35 cellular contexts compared by ENCODE assay signal in genomic region chrX:108453841-108454240, GRCh38. TPM values are rescaled to one million over a fixed set of nuclear protein-coding genes. Genes with fewer than 3 reads are reported as not detected.
"Had no signal": no experiment of that assay in that cellular context is flagged by ENCODE, and none has a peak within 500 bp of the region (broad histone marks: within the 10 kb centered on the region; RNA-seq: fewer than 3 reads in every experiment).

No MANE protein-coding gene starts in this region.

- H3K36me3 ChIP-seq: adrenal gland, breast epithelium, WERI-Rb-1 had no signal

- DNase-seq: activated CD4-positive, alpha-beta memory T cell treated with anti-CD3 and anti-CD28 coated beads, Interleukin-2, amount 10 ng/mL, durations not matched to agents 7 days and 5 days; activated CD4-positive, alpha-beta T cell treated with anti-CD3 and anti-CD28 coated beads for 1 hour; activated CD4-positive, alpha-beta T cell treated with anti-CD3 and anti-CD28 coated beads for 36 hours; activated CD4-positive, alpha-beta T cell treated with anti-CD3 and anti-CD28 coated beads for 48 hours; activated CD4-positive, alpha-beta T cell treated with anti-CD3 and anti-CD28 coated beads, Interleukin-2, amount 10 ng/mL, durations not matched to agents 7 days and 5 days; activated CD4-positive, alpha-beta T cell treated with anti-CD3 and anti-CD28 coated beads, Interleukin-2, amount 50 U/mL, for 48 hours; activated CD4-positive, CD25-positive, alpha-beta regulatory T cell; activated CD8-positive, alpha-beta memory T cell treated with anti-CD3 and anti-CD28 coated beads for 24 hours; activated CD8-positive, alpha-beta memory T cell treated with anti-CD3 and anti-CD28 coated beads, Interleukin-2, amount 10 ng/mL, durations not matched to agents 7 days and 5 days; activated CD8-positive, alpha-beta memory T cell treated with anti-CD3 and anti-CD28 coated beads, Interleukin-2, amount 50 U/mL, for 48 hours; activated CD8-positive, alpha-beta T cell treated with anti-CD3 and anti-CD28 coated beads, Interleukin-2, amount 10 ng/mL, durations not matched to agents 7 days and 5 days; activated effector memory CD4-positive, alpha-beta T cell treated with Interleukin-2 at 50 U/mL for 16 hours; activated gamma-delta T cell; activated naive CD4-positive, alpha-beta T cell treated with anti-CD3 and anti-CD28 coated beads, Interleukin-2, amount 10 ng/mL, durations not matched to agents 7 days and 5 days; activated naive CD4-positive, alpha-beta T cell treated with Interleukin-2 at 50 U/mL for 16 hours; activated T-cell treated with anti-CD3 and anti-CD28 coated beads, Interleukin-2, amount 50 U/mL, for 24 hours; activated T-cell treated with anti-CD3 and anti-CD28 coated beads, Interleukin-2, amount 50 U/mL, for 48 hours; adrenal gland; amniotic stem cell; aorta; central memory CD4-positive, alpha-beta T cell; SW 1271; T-helper 1 cell; T-helper 2 cell; T-helper 9 cell; WERI-Rb-1 had no signal

- H3K27ac Mint-ChIP-seq: activated CD4-positive, alpha-beta memory T cell treated with anti-CD3 and anti-CD28 coated beads, Interleukin-2, amount 10 ng/mL, durations not matched to agents 7 days and 5 days; activated CD4-positive, alpha-beta T cell treated with anti-CD3 and anti-CD28 coated beads for 36 hours; activated CD4-positive, alpha-beta T cell treated with anti-CD3 and anti-CD28 coated beads, Interleukin-2, amount 10 ng/mL, durations not matched to agents 7 days and 5 days; activated CD8-positive, alpha-beta memory T cell treated with anti-CD3 and anti-CD28 coated beads, Interleukin-2, amount 10 ng/mL, durations not matched to agents 7 days and 5 days; activated CD8-positive, alpha-beta T cell treated with anti-CD3 and anti-CD28 coated beads, Interleukin-2, amount 10 ng/mL, durations not matched to agents 7 days and 5 days; activated naive CD4-positive, alpha-beta T cell treated with anti-CD3 and anti-CD28 coated beads, Interleukin-2, amount 10 ng/mL, durations not matched to agents 7 days and 5 days; activated naive CD4-positive, alpha-beta T cell treated with anti-CD3 and anti-CD28 coated beads, Interleukin-2, amount 50 U/mL, for 24 hours; activated naive CD8-positive, alpha-beta T cell; activated T-cell treated with anti-CD3 and anti-CD28 coated beads, Interleukin-2, amount 50 U/mL, for 24 hours; activated T-helper 2 cell treated with anti-CD3 and anti-CD28 coated beads, Interferon-gamma antibody, Interleukin-2, Interleukin-4, amounts not matched to agents 10 μg/mL and 5 μg/mL and 100 μg/mL, durations not matched to agents 14 hours and 24 hours and 36 hours; brain; T-helper 1 cell treated with Interleukin-12 subunit alpha and Interleukin-12 subunit beta and Interleukin-4 antibody, amounts not matched to agents 30 μg/mL and 1 μg/mL, for 36 hours; T-helper 2 cell treated with Interferon-gamma antibody and Interleukin-4, amounts not matched to agents 5 μg/mL and 100 μg/mL, for 36 hours; WTC11 had no signal

- H3K36me3 Mint-ChIP-seq: activated CD8-positive, alpha-beta memory T cell treated with anti-CD3 and anti-CD28 coated beads, Interleukin-2, amount 10 ng/mL, durations not matched to agents 7 days and 5 days; activated naive CD4-positive, alpha-beta T cell treated with anti-CD3 and anti-CD28 coated beads, Interleukin-2, amount 10 ng/mL, durations not matched to agents 7 days and 5 days; activated naive CD4-positive, alpha-beta T cell treated with anti-CD3 and anti-CD28 coated beads, Interleukin-2, amount 50 U/mL, for 24 hours; activated naive CD8-positive, alpha-beta T cell had no signal

- H3K4me1 Mint-ChIP-seq: activated CD4-positive, alpha-beta memory T cell treated with anti-CD3 and anti-CD28 coated beads, Interleukin-2, amount 10 ng/mL, durations not matched to agents 7 days and 5 days; activated CD4-positive, alpha-beta T cell treated with anti-CD3 and anti-CD28 coated beads for 36 hours; activated CD4-positive, alpha-beta T cell treated with anti-CD3 and anti-CD28 coated beads, Interleukin-2, amount 10 ng/mL, durations not matched to agents 7 days and 5 days; activated CD8-positive, alpha-beta memory T cell treated with anti-CD3 and anti-CD28 coated beads, Interleukin-2, amount 10 ng/mL, durations not matched to agents 7 days and 5 days; activated naive CD4-positive, alpha-beta T cell treated with anti-CD3 and anti-CD28 coated beads, Interleukin-2, amount 10 ng/mL, durations not matched to agents 7 days and 5 days; activated naive CD4-positive, alpha-beta T cell treated with anti-CD3 and anti-CD28 coated beads, Interleukin-2, amount 50 U/mL, for 24 hours; brain; WTC11 had no signal

- H3K4me3 Mint-ChIP-seq: activated CD4-positive, alpha-beta memory T cell treated with anti-CD3 and anti-CD28 coated beads, Interleukin-2, amount 10 ng/mL, durations not matched to agents 7 days and 5 days; activated CD4-positive, alpha-beta T cell treated with anti-CD3 and anti-CD28 coated beads for 36 hours; activated CD4-positive, alpha-beta T cell treated with anti-CD3 and anti-CD28 coated beads, Interleukin-2, amount 10 ng/mL, durations not matched to agents 7 days and 5 days; activated CD8-positive, alpha-beta memory T cell treated with anti-CD3 and anti-CD28 coated beads, Interleukin-2, amount 10 ng/mL, durations not matched to agents 7 days and 5 days; activated CD8-positive, alpha-beta T cell treated with anti-CD3 and anti-CD28 coated beads, Interleukin-2, amount 10 ng/mL, durations not matched to agents 7 days and 5 days; activated naive CD4-positive, alpha-beta T cell treated with anti-CD3 and anti-CD28 coated beads, Interleukin-2, amount 10 ng/mL, durations not matched to agents 7 days and 5 days; activated naive CD4-positive, alpha-beta T cell treated with anti-CD3 and anti-CD28 coated beads, Interleukin-2, amount 50 U/mL, for 24 hours; activated naive CD8-positive, alpha-beta T cell; activated T-cell treated with anti-CD3 and anti-CD28 coated beads, Interleukin-2, amount 50 U/mL, for 24 hours; brain; T-helper 1 cell treated with Interleukin-12 subunit alpha and Interleukin-12 subunit beta and Interleukin-4 antibody, amounts not matched to agents 30 μg/mL and 1 μg/mL, for 36 hours; T-helper 2 cell treated with Interferon-gamma antibody and Interleukin-4, amounts not matched to agents 5 μg/mL and 100 μg/mL, for 36 hours; WTC11 had no signal

- H3K9me3 ChIP-seq: adrenal gland, breast epithelium had no signal

- H3K27ac ChIP-seq: adrenal gland, breast epithelium, WERI-Rb-1 had no signal

- H3K4me1 ChIP-seq: adrenal gland, breast epithelium had no signal

- H3K27me3 Mint-ChIP-seq: activated CD4-positive, alpha-beta memory T cell treated with anti-CD3 and anti-CD28 coated beads, Interleukin-2, amount 10 ng/mL, durations not matched to agents 7 days and 5 days; activated CD4-positive, alpha-beta T cell treated with anti-CD3 and anti-CD28 coated beads for 36 hours; activated CD4-positive, alpha-beta T cell treated with anti-CD3 and anti-CD28 coated beads, Interleukin-2, amount 10 ng/mL, durations not matched to agents 7 days and 5 days; activated CD8-positive, alpha-beta memory T cell treated with anti-CD3 and anti-CD28 coated beads, Interleukin-2, amount 10 ng/mL, durations not matched to agents 7 days and 5 days; activated naive CD4-positive, alpha-beta T cell treated with anti-CD3 and anti-CD28 coated beads, Interleukin-2, amount 10 ng/mL, durations not matched to agents 7 days and 5 days; activated naive CD4-positive, alpha-beta T cell treated with anti-CD3 and anti-CD28 coated beads, Interleukin-2, amount 50 U/mL, for 24 hours; activated naive CD8-positive, alpha-beta T cell; brain had no signal

- H3K4me3 ChIP-seq: adrenal gland, breast epithelium had no signal

- ATAC-seq: activated CD4-positive, alpha-beta T cell treated with anti-CD3 and anti-CD28 coated beads for 36 hours; activated CD4-positive, CD25-positive, alpha-beta regulatory T cell treated with anti-CD3 and anti-CD28 coated beads, Interleukin-2, amount 50 U/mL, for 24 hours; activated CD8-positive, alpha-beta memory T cell treated with anti-CD3 and anti-CD28 coated beads, Interleukin-2, amount 10 ng/mL, durations not matched to agents 7 days and 5 days; activated CD8-positive, alpha-beta T cell treated with anti-CD3 and anti-CD28 coated beads, Interleukin-2, amount 10 ng/mL, durations not matched to agents 7 days and 5 days; WTC11 had no signal

- H3K9me3 Mint-ChIP-seq: activated CD4-positive, alpha-beta memory T cell treated with anti-CD3 and anti-CD28 coated beads, Interleukin-2, amount 10 ng/mL, durations not matched to agents 7 days and 5 days; activated CD4-positive, alpha-beta T cell treated with anti-CD3 and anti-CD28 coated beads, Interleukin-2, amount 10 ng/mL, durations not matched to agents 7 days and 5 days; activated naive CD4-positive, alpha-beta T cell treated with anti-CD3 and anti-CD28 coated beads, Interleukin-2, amount 10 ng/mL, durations not matched to agents 7 days and 5 days; activated naive CD4-positive, alpha-beta T cell treated with anti-CD3 and anti-CD28 coated beads, Interleukin-2, amount 50 U/mL, for 24 hours; activated T-cell treated with anti-CD3 and anti-CD28 coated beads, Interleukin-2, amount 50 U/mL, for 24 hours; activated T-helper 2 cell treated with anti-CD3 and anti-CD28 coated beads, Interferon-gamma antibody, Interleukin-2, Interleukin-4, amounts not matched to agents 10 μg/mL and 5 μg/mL and 100 μg/mL, durations not matched to agents 14 hours and 24 hours and 36 hours; T-helper 1 cell treated with Interleukin-12 subunit alpha and Interleukin-12 subunit beta and Interleukin-4 antibody, amounts not matched to agents 30 μg/mL and 1 μg/mL, for 36 hours; T-helper 2 cell treated with Interferon-gamma antibody and Interleukin-4, amounts not matched to agents 5 μg/mL and 100 μg/mL, for 36 hours had no signal

RNA-seq across cellular contexts. Expression of gene COL4A5, which starts 14.2 kb away (rescaled TPM):
- total RNA-seq: activated CD4-positive, alpha-beta memory T cell treated with anti-CD3 and anti-CD28 coated beads, Interleukin-2, amount 10 ng/mL, durations not matched to agents 7 days and 5 days; activated CD4-positive, alpha-beta T cell treated with anti-CD3 and anti-CD28 coated beads for 36 hours; activated CD4-positive, alpha-beta T cell treated with anti-CD3 and anti-CD28 coated beads, Interleukin-2, amount 10 ng/mL, durations not matched to agents 7 days and 5 days; activated CD8-positive, alpha-beta memory T cell treated with anti-CD3 and anti-CD28 coated beads, Interleukin-2, amount 10 ng/mL, durations not matched to agents 7 days and 5 days; activated CD8-positive, alpha-beta T cell treated with anti-CD3 and anti-CD28 coated beads, Interleukin-2, amount 10 ng/mL, durations not matched to agents 7 days and 5 days; activated T-helper 2 cell treated with anti-CD3 and anti-CD28 coated beads, Interferon-gamma antibody, Interleukin-2, Interleukin-4, amounts not matched to agents 10 μg/mL and 5 μg/mL and 100 μg/mL, durations not matched to agents 14 hours and 24 hours and 36 hours had no signal

RNA-seq across cellular contexts. Expression of gene COL4A6, which starts 15.6 kb away (rescaled TPM):
- total RNA-seq: activated CD4-positive, alpha-beta memory T cell treated with anti-CD3 and anti-CD28 coated beads, Interleukin-2, amount 10 ng/mL, durations not matched to agents 7 days and 5 days; activated CD4-positive, alpha-beta T cell treated with anti-CD3 and anti-CD28 coated beads for 36 hours; activated CD4-positive, alpha-beta T cell treated with anti-CD3 and anti-CD28 coated beads, Interleukin-2, amount 10 ng/mL, durations not matched to agents 7 days and 5 days; activated CD8-positive, alpha-beta memory T cell treated with anti-CD3 and anti-CD28 coated beads, Interleukin-2, amount 10 ng/mL, durations not matched to agents 7 days and 5 days; activated CD8-positive, alpha-beta T cell treated with anti-CD3 and anti-CD28 coated beads, Interleukin-2, amount 10 ng/mL, durations not matched to agents 7 days and 5 days; activated T-helper 2 cell treated with anti-CD3 and anti-CD28 coated beads, Interferon-gamma antibody, Interleukin-2, Interleukin-4, amounts not matched to agents 10 μg/mL and 5 μg/mL and 100 μg/mL, durations not matched to agents 14 hours and 24 hours and 36 hours had no signal
